Comparison of ENCODE assay signal across 1 cellular context in genomic region chr19:18173054-18173571, GRCh38.
TF ChIP-seq lines count a peak whose summit lies in the region.

No MANE protein-coding gene starts in this region.

TF ChIP-seq in K562, 482 proteins besides CTCF, POLR2A, EP300 and RAD21:
- TF ChIP-seq MAFG (tag; conservative IDR thresholded peaks at IDR 0.05) (no peak), MTA1 (IDR thresholded peaks at IDR 0.05; ENCODE audit: borderline replicate concordance) (no peak), ZC3H4 (CRISPR knock-in tag; IDR thresholded peaks at IDR 0.05; ENCODE audit: borderline replicate concordance) (no peak), CBX5 (IDR thresholded peaks at IDR 0.05; ENCODE audit: borderline replicate concordance, low read depth) (no peak), ZC3H8 (IDR thresholded peaks at IDR 0.05) (no peak), TRIM25 (IDR thresholded peaks at IDR 0.05; ENCODE audit: borderline replicate concordance) (no peak), ELK3 (CRISPR knock-in tag; IDR thresholded peaks at IDR 0.05) (no peak), SP1 (CRISPR knock-in tag; IDR thresholded peaks at IDR 0.05) (0 out of 2 replicates have a peak, but pooled peaks have one; percentile 1), ZNF707 (CRISPR knock-in tag; conservative IDR thresholded peaks at IDR 0.05) (no peak), THAP12 (CRISPR knock-in tag; IDR thresholded peaks at IDR 0.05) (no peak), ZBTB7A (IDR thresholded peaks at IDR 0.05; ENCODE audit: borderline replicate concordance, control insufficient read depth, low read depth, low read length) (peak; percentile 78; the same call in 1 of the 2 replicates), NR0B1 (IDR thresholded peaks at IDR 0.05; ENCODE audit: partially characterized antibody) (no peak), PPARD (CRISPR knock-in tag; IDR thresholded peaks at IDR 0.05) (no peak), NFE2L1 (tag; IDR thresholded peaks at IDR 0.05; ENCODE audit: borderline replicate concordance, low read depth) (no peak), ZNF12 (CRISPR knock-in tag; IDR thresholded peaks at IDR 0.05) (0 out of 2 replicates have a peak, but pooled peaks have one; percentile 19), HES1 (IDR thresholded peaks at IDR 0.05; ENCODE audit: low read depth) (no peak), ZNF780A (CRISPR knock-in tag; IDR thresholded peaks at IDR 0.05) (no peak), TAF15 (IDR thresholded peaks at IDR 0.05; ENCODE audit: low read depth, low read length) (no peak), ZBTB12 (CRISPR knock-in tag; IDR thresholded peaks at IDR 0.05) (no peak), HDAC3 (IDR thresholded peaks at IDR 0.05; ENCODE audit: borderline replicate concordance, partially characterized antibody) (no peak)
TF ChIP-seq in K562: peak in this region for 3.
